ENCODE assay signal across 9 cellular contexts in the genomic region with DNA sequence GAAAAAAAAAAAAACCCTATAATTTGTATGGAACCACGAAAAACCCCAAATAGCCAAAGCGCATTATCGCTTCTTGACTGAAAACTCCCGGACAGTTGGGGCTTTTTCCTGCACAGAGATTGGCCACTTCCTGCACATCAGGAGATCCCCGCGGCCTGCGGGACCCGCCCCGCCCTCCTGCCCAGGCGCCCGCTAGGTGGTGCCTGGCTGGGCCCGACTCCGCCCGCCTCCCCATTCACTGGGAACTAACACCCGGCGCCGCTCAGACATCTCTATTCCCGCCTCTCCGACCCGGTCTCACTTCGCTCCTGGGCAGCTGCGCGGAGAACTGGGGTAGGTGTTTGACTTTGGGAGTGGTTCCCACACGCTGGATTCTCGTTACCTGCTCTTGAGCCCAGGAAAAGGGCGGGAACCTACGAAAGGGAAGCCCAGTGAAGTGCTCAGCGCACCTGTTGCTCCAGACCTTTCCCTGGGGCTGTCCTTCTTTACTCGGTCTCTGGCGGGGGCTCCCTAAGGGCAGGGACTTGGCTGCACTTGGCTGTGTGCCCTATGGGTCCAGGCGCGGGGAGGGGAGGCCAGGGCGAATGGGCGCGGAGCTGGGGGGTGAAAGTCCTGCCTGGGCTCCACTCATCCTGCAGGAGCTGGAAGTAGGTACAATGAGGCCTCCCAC. TPM values are rescaled to one million over a fixed set of nuclear protein-coding genes. Genes with fewer than 3 reads are reported as not detected.
DNase-seq lines count a peak whose midpoint lies in the region; ATAC-seq and TF ChIP-seq lines count a peak whose summit lies in the region.
"Had no signal": no experiment of that assay in that cellular context is flagged by ENCODE, and none has a peak within 500 bp of the region (broad histone marks: within the 10 kb centered on the region; RNA-seq: fewer than 3 reads in every experiment).

Gene HMSD (plus strand): TSS at position 234 of the 670 bp plus-strand sequence. CDS start 4,155 bp downstream, outside the sequence.

- H3K27me3 ChIP-seq in HCT116 (ENCODE audit: insufficient read depth, low read length), result no peaks in the 10 kb centered on the region
- H3K27me3 ChIP-seq in effector memory CD4-positive, alpha-beta T cell (replicated peaks; ENCODE audit: control insufficient read depth, insufficient read depth, low read length, poor library complexity, severe bottlenecking), result no peaks in the 10 kb centered on the region

- H2AFZ ChIP-seq in HCT116 (ENCODE audit: low read depth, low read length, poor library complexity, severe bottlenecking), result peak within 1 kb of the TSS; percentile 92

- no peaks in the 10 kb centered on the region for H3K9me3 ChIP-seq in HCT116 (ENCODE audit: control insufficient read depth in 1 of 2, insufficient read depth in 1 of 2, low read depth in 1 of 2, low read length in 2 of 2)
- no peaks in the 10 kb centered on the region for H3K9me3 ChIP-seq in effector memory CD4-positive, alpha-beta T cell (ENCODE audit: control insufficient read depth, low read length)

- peaks cover 38% of the 10 kb centered on the region for H3K4me1 Mint-ChIP-seq in stimulated activated naive CD8-positive, alpha-beta T cell treated with anti-CD3 and anti-CD28 coated beads, Interleukin-15, amount 100 ng/mL, for 72 hours

- intact Hi-C loops in HCT116 (cut with micrococcal nuclease), result no loop called here

- TF ChIP-seq CTCF in GM13977 (IDR thresholded peaks at IDR 0.05; ENCODE audit: extremely low read depth, insufficient read depth, missing control alignments), result peak; percentile 52
- peak; percentile 10 to 60 (median 46); a peak in 4 of 6 replicates for TF ChIP-seq CTCF in HCT116 (IDR thresholded peaks at IDR 0.05 in 2 of 3, conservative IDR thresholded peaks at IDR 0.05 in 1 of 3; ENCODE audit: borderline replicate concordance in 1 of 3, insufficient read depth in 1 of 3, low read depth in 2 of 3, low read length in 2 of 3)

- POLR2A ChIA-PET in HCT116 (lab: Charles Lee), result no interaction called here

- peaks cover 0 to 15% of the 10 kb centered on the region in 2 experiments; a peak in 2 of 4 replicates for H3K4me1 ChIP-seq in HCT116 (ENCODE audit: control insufficient read depth in 1 of 2, insufficient read depth in 2 of 2, low read length in 2 of 2)
- no peaks in the 10 kb centered on the region for H3K4me1 ChIP-seq in effector memory CD4-positive, alpha-beta T cell (ENCODE audit: control insufficient read depth, insufficient read depth, low read length, poor library complexity, severe bottlenecking)

- CTCF ChIA-PET in HCT116 (lab: Charles Lee), result interaction anchor here (1.2 kb wide), 2 partner anchors 14 kb away, joined by 3 to 6 read pairs; no protein-coding TSS in a partner anchor

- no peaks in the 10 kb centered on the region for H3K9me2 ChIP-seq in HCT116 (ENCODE audit: insufficient read depth)

- H3K79me2 ChIP-seq in HCT116 (ENCODE audit: insufficient read depth, low read length), result no peaks in the 10 kb centered on the region

- TF ChIP-seq RAD21 in HCT116 (IDR thresholded peaks at IDR 0.05; ENCODE audit: low read depth), result peak; percentile 19; the same call in 1 of the 2 replicates

- H3K27ac ChIP-seq in HCT116 (ENCODE audit: low read depth, low read length), result no peak within 1 kb of the TSS; the same call in 1 of the 2 replicates
- H3K27ac ChIP-seq in effector memory CD4-positive, alpha-beta T cell (ENCODE audit: insufficient read depth, low read length, poor library complexity, severe bottlenecking), result no peak within 1 kb of the TSS

- ATAC-seq in HCT116, result peak; percentile 100
- ATAC-seq in stimulated activated naive CD8-positive, alpha-beta T cell treated with anti-CD3 and anti-CD28 coated beads, Interleukin-15, amount 100 ng/mL, for 72 hours, result peak; percentile 88

- RAD21 ChIA-PET in HCT116 (lab: Charles Lee; ENCODE audit: low non-redundant PET in 1 of 2, low total read pairs in 2 of 2, uncharacterized antibody in 2 of 2, unreplicated experiment in 2 of 2), result no interaction called here

- H3K36me3 ChIP-seq in HCT116 (ENCODE audit: control insufficient read depth in 1 of 2, insufficient read depth in 2 of 2, low read length in 2 of 2), result no peaks in the 10 kb centered on the region
- no peaks in the 10 kb centered on the region for H3K36me3 ChIP-seq in effector memory CD4-positive, alpha-beta T cell (ENCODE audit: control insufficient read depth, insufficient read depth, low read length)

- TF ChIP-seq POLR2A in HCT116 (IDR thresholded peaks at IDR 0.05; ENCODE audit: borderline replicate concordance, extremely low read depth, insufficient read depth, insufficient read length), result peak; percentile 28

- in situ Hi-C loops in GM13977 (cut with MboI; ENCODE audit: low pct_unique_long_range_greater_than_20kb, low sequenced_read_pairs, unreplicated experiment), result no loop called here

- DNase-seq in GM13977 (ENCODE audit: low spot score) (peak; percentile 78), HCT116 (ENCODE audit: low read depth, low spot score) (peak; percentile 43), NCI-H1105 treated with DMSO at 0.1 percent for 48 hours (lab: John Stamatoyannopoulos, UW) (peak; percentile 92), midbrain (lab: John Stamatoyannopoulos, UW) (peak; percentile 74), NCI-H1694 (lab: John Stamatoyannopoulos, UW) (no peak)
- peak; percentile 76 for DNase-seq in activated CD4-positive, alpha-beta T cell treated with anti-CD3 and anti-CD28 coated beads for 48 hours
- peak; percentile 34 to 52 (median 49) for DNase-seq in effector memory CD4-positive, alpha-beta T cell
- DNase-seq in stimulated activated naive CD8-positive, alpha-beta T cell treated with anti-CD3 and anti-CD28 coated beads, Interleukin-15, amount 100 ng/mL, for 72 hours, result peak; percentile 57 to 82

- H3K9ac ChIP-seq in HCT116 (ENCODE audit: low read length), result peak within 1 kb of the TSS; percentile 34; the same call in 1 of the 2 replicates

- H3K27ac Mint-ChIP-seq in stimulated activated naive CD8-positive, alpha-beta T cell treated with anti-CD3 and anti-CD28 coated beads, Interleukin-15, amount 100 ng/mL, for 72 hours, result peak within 1 kb of the TSS in 1 of 2 donors; percentile 85

- peak within 1 kb of the TSS; percentile 88 to 92 for H3K4me3 Mint-ChIP-seq in stimulated activated naive CD8-positive, alpha-beta T cell treated with anti-CD3 and anti-CD28 coated beads, Interleukin-15, amount 100 ng/mL, for 72 hours

- H3K27me3 Mint-ChIP-seq in stimulated activated naive CD8-positive, alpha-beta T cell treated with anti-CD3 and anti-CD28 coated beads, Interleukin-15, amount 100 ng/mL, for 72 hours, result peaks cover 24% of the 10 kb centered on the region

- peaks cover 6 to 7% of the 10 kb centered on the region in 2 donors for H3K9me3 Mint-ChIP-seq in stimulated activated naive CD8-positive, alpha-beta T cell treated with anti-CD3 and anti-CD28 coated beads, Interleukin-15, amount 100 ng/mL, for 72 hours

- H3K4me3 ChIP-seq in HCT116 (replicated peaks in 1 of 2; ENCODE audit: low read depth in 1 of 2, low read length in 2 of 2), result peak within 1 kb of the TSS; percentile 42 to 54
- H3K4me3 ChIP-seq in effector memory CD4-positive, alpha-beta T cell (ENCODE audit: insufficient read depth, low read depth, low read length, poor library complexity, severe bottlenecking), result peak within 1 kb of the TSS; percentile 17

- H3K4me2 ChIP-seq in HCT116 (ENCODE audit: low read length), result peak within 1 kb of the TSS; percentile 88

- no peaks in the 10 kb centered on the region for H4K20me1 ChIP-seq in HCT116 (ENCODE audit: insufficient read depth)

- no TSS peak for BruUV-seq in HCT116 (replicated peaks; lab: Mats Ljungman, UMichigan)

TF ChIP-seq in HCT116, 20 proteins besides CTCF, POLR2A, EP300 and RAD21:
- no peak for TF ChIP-seq ZFX (IDR thresholded peaks at IDR 0.05)
- TF ChIP-seq SRF (IDR thresholded peaks at IDR 0.05; ENCODE audit: low read depth), result no peak
- TF ChIP-seq, protein P1, sequence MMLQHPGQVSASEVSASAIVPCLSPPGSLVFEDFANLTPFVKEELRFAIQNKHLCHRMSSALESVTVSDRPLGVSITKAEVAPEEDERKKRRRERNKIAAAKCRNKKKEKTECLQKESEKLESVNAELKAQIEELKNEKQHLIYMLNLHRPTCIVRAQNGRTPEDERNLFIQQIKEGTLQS (IDR thresholded peaks at IDR 0.05), result no peak
- TF ChIP-seq SP1 (IDR thresholded peaks at IDR 0.05; ENCODE audit: low read depth), result no peak
- TF ChIP-seq CBX3 (IDR thresholded peaks at IDR 0.05; ENCODE audit: low read depth), result peak; percentile 47; the same call in 1 of the 2 replicates
- TF ChIP-seq CEBPB (IDR thresholded peaks at IDR 0.05; ENCODE audit: low read depth), result no peak
- no peak for TF ChIP-seq SIN3A (IDR thresholded peaks at IDR 0.05; ENCODE audit: low read depth)
- TF ChIP-seq EZH2phosphoT487 (IDR thresholded peaks at IDR 0.05; ENCODE audit: borderline replicate concordance), result no peak
- TF ChIP-seq, protein P2, sequence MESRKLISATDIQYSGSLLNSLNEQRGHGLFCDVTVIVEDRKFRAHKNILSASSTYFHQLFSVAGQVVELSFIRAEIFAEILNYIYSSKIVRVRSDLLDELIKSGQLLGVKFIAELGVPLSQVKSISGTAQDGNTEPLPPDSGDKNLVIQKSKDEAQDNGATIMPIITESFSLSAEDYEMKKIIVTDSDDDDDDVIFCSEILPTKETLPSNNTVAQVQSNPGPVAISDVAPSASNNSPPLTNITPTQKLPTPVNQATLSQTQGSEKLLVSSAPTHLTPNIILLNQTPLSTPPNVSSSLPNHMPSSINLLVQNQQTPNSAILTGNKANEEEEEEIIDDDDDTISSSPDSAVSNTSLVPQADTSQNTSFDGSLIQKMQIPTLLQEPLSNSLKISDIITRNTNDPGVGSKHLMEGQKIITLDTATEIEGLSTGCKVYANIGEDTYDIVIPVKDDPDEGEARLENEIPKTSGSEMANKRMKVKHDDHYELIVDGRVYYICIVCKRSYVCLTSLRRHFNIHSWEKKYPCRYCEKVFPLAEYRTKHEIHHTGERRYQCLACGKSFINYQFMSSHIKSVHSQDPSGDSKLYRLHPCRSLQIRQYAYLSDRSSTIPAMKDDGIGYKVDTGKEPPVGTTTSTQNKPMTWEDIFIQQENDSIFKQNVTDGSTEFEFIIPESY (IDR thresholded peaks at IDR 0.05; ENCODE audit: extremely low read depth, insufficient replicate concordance, low read length), result no peak
- TF ChIP-seq JUND (IDR thresholded peaks at IDR 0.05), result no peak
- TF ChIP-seq FOSL1 (IDR thresholded peaks at IDR 0.05; ENCODE audit: low read depth), result no peak
- 0 out of 2 replicates have a peak, but pooled peaks have one; percentile 20 for TF ChIP-seq POLR2AphosphoS5 (IDR thresholded peaks at IDR 0.05; ENCODE audit: low read depth, low read length)
- TF ChIP-seq TCF7L2 (IDR thresholded peaks at IDR 0.05; ENCODE audit: borderline replicate concordance, extremely low read depth, insufficient read depth, insufficient read length), result no peak

RNA-seq across cellular contexts. Expression of gene HMSD, which starts in this region (rescaled TPM):
- total RNA-seq in HCT116 (2021; ENCODE audit: unreplicated experiment), result 5.3 TPM
- 0.71 and 1.1 TPM in 2 replicates for polyA plus RNA-seq in HCT116 (2012)
- total RNA-seq: lung microvascular endothelial cell had no signal
